In the genomic region with DNA sequence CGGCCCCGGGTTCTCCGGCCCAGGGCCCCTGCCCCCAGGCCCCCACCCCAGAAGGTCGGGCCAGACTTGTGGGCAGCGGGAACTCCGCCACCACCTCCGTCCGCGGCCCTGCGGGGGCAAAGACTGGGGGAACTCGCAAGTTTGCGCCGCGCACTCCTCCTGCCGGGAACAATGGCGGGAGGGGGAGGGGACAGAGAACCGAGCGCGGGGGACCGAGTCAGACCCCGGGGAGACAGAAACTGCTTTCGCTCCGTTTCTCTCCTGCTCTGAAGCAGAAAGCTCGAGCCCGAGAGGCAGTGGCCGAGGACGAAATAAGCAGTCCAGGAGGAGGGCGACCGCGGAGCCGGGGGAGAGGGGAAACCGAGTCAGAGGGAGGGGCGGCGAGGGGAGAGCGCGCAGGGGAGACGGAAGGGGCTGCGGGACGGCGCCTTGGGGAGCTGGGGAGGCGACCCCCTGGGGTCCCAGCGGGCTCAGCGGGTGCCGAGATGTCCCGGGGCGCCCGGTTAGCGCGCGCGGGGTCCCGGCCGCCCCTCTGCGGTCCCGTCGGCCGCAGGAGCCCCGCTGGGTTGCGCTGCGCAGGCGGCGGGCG, we compare ENCODE assay signal across 8 cellular contexts. TPM values are rescaled to one million over a fixed set of nuclear protein-coding genes. Genes with fewer than 3 reads are reported as not detected.
DNase-seq lines count a peak whose midpoint lies in the region; ATAC-seq and TF ChIP-seq lines count a peak whose summit lies in the region.

No MANE protein-coding gene starts in this region.

- no peak overlapping the region for H3K27ac Mint-ChIP-seq in neural crest cell (ENCODE audit: unreplicated experiment)

- DNase-seq in DMS 273 (lab: John Stamatoyannopoulos, UW; ENCODE audit: unreplicated experiment) (peak; percentile 51), DMS 273 treated with DMSO at 0.1 percent for 48 hours (lab: John Stamatoyannopoulos, UW) (no peak), epithelial cell of prostate (ENCODE audit: low read depth, low spot score) (no peak), neural crest cell (ENCODE audit: low read depth, low spot score) (peak; percentile 63), NCI-H526 treated with DMSO at 0.1 percent for 48 hours (lab: John Stamatoyannopoulos, UW) (no peak), Karpas-422 (no peak)
- peak; percentile 17 to 28 for DNase-seq in activated CD4-positive, alpha-beta T cell treated with anti-CD3 and anti-CD28 coated beads for 4 hours

- H3K27ac ChIP-seq in epithelial cell of prostate (peak overlapping the region; percentile 60), Karpas-422 (ENCODE audit: low read length) (no peak overlapping the region)

- peaks cover 8% of the 10 kb centered on the region for H3K27me3 Mint-ChIP-seq in neural crest cell (ENCODE audit: low read depth)

- peaks cover 61% of the 10 kb centered on the region for H3K4me1 Mint-ChIP-seq in neural crest cell

- no peaks in the 10 kb centered on the region for H3K9me2 ChIP-seq in Karpas-422 (replicated peaks; ENCODE audit: insufficient read depth, low read length)

- H3K4me3 Mint-ChIP-seq in neural crest cell = peak overlapping the region; percentile 95

- no peaks in the 10 kb centered on the region for H3K36me3 ChIP-seq in Karpas-422 (ENCODE audit: insufficient read depth, low read length)

- H3K79me2 ChIP-seq in Karpas-422 (ENCODE audit: low read length) = no peaks in the 10 kb centered on the region

- no peak for TF ChIP-seq CTCF in neural crest cell (conservative IDR thresholded peaks at IDR 0.05)

- H3K36me3 Mint-ChIP-seq in neural crest cell (ENCODE audit: low read depth) = peaks cover 2% of the 10 kb centered on the region

- no peak overlapping the region for H2AFZ ChIP-seq in Karpas-422 (ENCODE audit: low read length)

- H3K4me3 ChIP-seq in Karpas-422 (ENCODE audit: low read length) = no peak overlapping the region

- H3K9me3 ChIP-seq in Karpas-422 (ENCODE audit: low read length) = no peaks in the 10 kb centered on the region

- H3K4me2 ChIP-seq in Karpas-422 (ENCODE audit: low read depth, low read length, poor library complexity, severe bottlenecking) = no peak overlapping the region

- H3K9ac ChIP-seq in Karpas-422 (ENCODE audit: low read length) = no peak overlapping the region

- H3K4me1 ChIP-seq in Karpas-422 (ENCODE audit: low read length) = peaks cover 6% of the 10 kb centered on the region

- H3K9me3 Mint-ChIP-seq in neural crest cell = no peaks in the 10 kb centered on the region

- H4K20me1 ChIP-seq in Karpas-422 (ENCODE audit: insufficient read depth, low read depth, low read length) = no peaks in the 10 kb centered on the region

- no peak for ATAC-seq in HG02981 (IDR thresholded peaks at IDR 0.05; ENCODE audit: unreplicated experiment)

- no peaks in the 10 kb centered on the region for H3K27me3 ChIP-seq in Karpas-422 (ENCODE audit: low read length)

RNA-seq across cellular contexts. Expression of a gene that starts 0.6 kb away (rescaled TPM):
- total RNA-seq in neural crest cell = 83.6 and 85.6 TPM in 2 replicates
- total RNA-seq in Karpas-422 (2014; rRNA removed; shearing (Covaris generic); ENCODE audit: low replicate concordance) = 0.34 and 0.72 TPM in 2 replicates

Comparison
In these comparisons a context has a peak if more than half of its experiments do, and no peak if none do; other contexts are left out.
1. DNase-seq: peak in DMS 273 (single experiment), activated CD4-positive, alpha-beta T cell treated with anti-CD3 and anti-CD28 coated beads for 4 hours (2 of 2) and neural crest cell (single experiment); none in DMS 273 treated with DMSO at 0.1 percent for 48 hours (single experiment), epithelial cell of prostate (single experiment), NCI-H526 treated with DMSO at 0.1 percent for 48 hours (single experiment) and Karpas-422 (single experiment).
2. RNA of a gene that starts 0.6 kb away (total RNA-seq): 83.6 to 85.6 TPM in neural crest cell; 0.34 to 0.72 TPM in Karpas-422; every median in the first group is over 10 times any median in the second.